Comparison of ENCODE assay signal across 10 cellular contexts in the genomic region with DNA sequence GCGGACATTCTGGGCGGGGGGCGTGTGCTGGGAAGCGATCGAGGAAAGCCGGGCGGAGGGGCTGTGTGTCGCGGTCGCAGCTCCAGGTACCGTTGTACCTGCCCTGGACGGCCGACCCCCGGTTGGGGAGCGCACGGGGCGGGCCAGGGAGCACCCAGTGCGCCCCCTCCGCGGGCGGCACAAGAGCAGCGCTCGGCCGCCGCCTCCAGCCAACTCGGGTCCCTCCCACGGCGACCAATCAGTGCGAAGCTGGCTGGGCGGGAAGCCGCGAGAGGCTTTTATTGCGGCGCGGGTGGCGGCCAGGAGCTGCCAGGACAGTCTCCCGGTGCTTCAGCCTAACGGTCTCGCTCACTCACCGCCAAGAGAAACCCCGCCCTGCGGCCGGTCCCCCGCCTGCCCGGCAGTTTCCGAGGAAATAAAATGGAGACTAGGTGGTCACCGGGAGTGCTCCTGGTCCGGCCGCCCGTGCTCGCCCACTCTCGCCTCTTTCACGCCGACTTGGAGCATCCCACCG. TPM values are rescaled to one million over a fixed set of nuclear protein-coding genes. Genes with fewer than 3 reads are reported as not detected.
A peak's percentile ranks its signal among the peaks of the same experiment; 100 is the strongest.
DNase-seq lines count a peak whose midpoint lies in the region; ATAC-seq and TF ChIP-seq lines count a peak whose summit lies in the region.
"Had no signal": no experiment of that assay in that cellular context is flagged by ENCODE, and none has a peak within 500 bp of the region (broad histone marks: within the 10 kb centered on the region; RNA-seq: fewer than 3 reads in every experiment).

No MANE protein-coding gene starts in this region.

- H3K9me3 ChIP-seq in colonic mucosa (no peaks in the 10 kb centered on the region), stomach (no peaks in the 10 kb centered on the region)

- peak overlapping the region in 1 of 2 donors; percentile 45 for H3K9ac ChIP-seq in colonic mucosa (ENCODE audit: low read depth in 2 of 2, low read length in 2 of 2)

- DNase-seq in activated CD4-positive, alpha-beta memory T cell treated with anti-CD3 and anti-CD28 coated beads for 36 hours: peak; percentile 9
- DNase-seq in activated CD4-positive, alpha-beta memory T cell treated with anti-CD3 and anti-CD28 coated beads, Interleukin-2, amount 10 ng/mL, durations not matched to agents 7 days and 5 days: no peak
- DNase-seq in NCI-H510A (lab: John Stamatoyannopoulos, UW) (peak; percentile 64), colonic mucosa (peak; percentile 42), left colon (peak; percentile 41 to 49), stomach (peak; percentile 72)
- DNase-seq in stimulated activated CD4-positive, alpha-beta T cell treated with anti-CD3 and anti-CD28 coated beads, Interleukin-4, amount 100 ng/mL, for 24 hours: no peak
- DNase-seq: DND-41 had no signal

- H3K27me3 Mint-ChIP-seq in activated CD4-positive, alpha-beta memory T cell treated with anti-CD3 and anti-CD28 coated beads for 36 hours: peaks cover 54% of the 10 kb centered on the region
- peaks cover 69% of the 10 kb centered on the region for H3K27me3 Mint-ChIP-seq in activated CD4-positive, alpha-beta memory T cell treated with anti-CD3 and anti-CD28 coated beads, Interleukin-2, amount 10 ng/mL, durations not matched to agents 7 days and 5 days

- no peaks in the 10 kb centered on the region for H3K36me3 Mint-ChIP-seq in activated CD4-positive, alpha-beta memory T cell treated with anti-CD3 and anti-CD28 coated beads for 36 hours
- peaks cover 6% of the 10 kb centered on the region for H3K36me3 Mint-ChIP-seq in activated CD4-positive, alpha-beta memory T cell treated with anti-CD3 and anti-CD28 coated beads, Interleukin-2, amount 10 ng/mL, durations not matched to agents 7 days and 5 days (ENCODE audit: low read depth)

- CTCF ChIA-PET in activated CD4-positive, alpha-beta memory T cell treated with anti-CD3 and anti-CD28 coated beads for 36 hours (lab: Charles Lee): no interaction called here
- CTCF ChIA-PET in activated CD4-positive, alpha-beta memory T cell treated with anti-CD3 and anti-CD28 coated beads, Interleukin-2, amount 10 ng/mL, durations not matched to agents 7 days and 5 days (lab: Charles Lee): no interaction called here

- POLR2A ChIA-PET in activated CD4-positive, alpha-beta memory T cell treated with anti-CD3 and anti-CD28 coated beads for 36 hours (lab: Charles Lee): no interaction called here
- POLR2A ChIA-PET in activated CD4-positive, alpha-beta memory T cell treated with anti-CD3 and anti-CD28 coated beads, Interleukin-2, amount 10 ng/mL, durations not matched to agents 7 days and 5 days (lab: Charles Lee): no interaction called here

- H3K9me3 Mint-ChIP-seq in activated CD4-positive, alpha-beta memory T cell treated with anti-CD3 and anti-CD28 coated beads for 36 hours: no peaks in the 10 kb centered on the region
- no peaks in the 10 kb centered on the region for H3K9me3 Mint-ChIP-seq in activated CD4-positive, alpha-beta memory T cell treated with anti-CD3 and anti-CD28 coated beads, Interleukin-2, amount 10 ng/mL, durations not matched to agents 7 days and 5 days

- H3K36me3 ChIP-seq in colonic mucosa (no peaks in the 10 kb centered on the region), stomach (no peaks in the 10 kb centered on the region)

- peaks cover 35% of the 10 kb centered on the region for H3K27me3 ChIP-seq in colonic mucosa
- peaks cover 0 to 55% (median 29%) of the 10 kb centered on the region in 3 donors for H3K27me3 ChIP-seq in stomach

- 0 to 2% (median 1%) methylated on average over 9 to 55 of the region's 55 CpGs for WGBS in stomach, 5 donors

- TF ChIP-seq POLR2A in stomach (IDR thresholded peaks at IDR 0.05): no peak

- H3K4me3 Mint-ChIP-seq in activated CD4-positive, alpha-beta memory T cell treated with anti-CD3 and anti-CD28 coated beads for 36 hours: peak overlapping the region; percentile 40
- H3K4me3 Mint-ChIP-seq in activated CD4-positive, alpha-beta memory T cell treated with anti-CD3 and anti-CD28 coated beads, Interleukin-2, amount 10 ng/mL, durations not matched to agents 7 days and 5 days: no peak overlapping the region

- peaks cover 13% of the 10 kb centered on the region for H3K4me1 Mint-ChIP-seq in activated CD4-positive, alpha-beta memory T cell treated with anti-CD3 and anti-CD28 coated beads for 36 hours (ENCODE audit: low read depth)
- peaks cover 13% of the 10 kb centered on the region for H3K4me1 Mint-ChIP-seq in activated CD4-positive, alpha-beta memory T cell treated with anti-CD3 and anti-CD28 coated beads, Interleukin-2, amount 10 ng/mL, durations not matched to agents 7 days and 5 days

- intact Hi-C loops in activated CD4-positive, alpha-beta memory T cell treated with anti-CD3 and anti-CD28 coated beads for 36 hours (cut with micrococcal nuclease): no loop called here
- intact Hi-C loops in colonic mucosa (cut with DNase I) (no loop called here), left colon (cut with DNase I, micrococcal nuclease) (no loop called here), stomach (cut with DNase I; ENCODE audit: low total_unique reads) (no loop called here)

- H3K4me3 ChIP-seq in colonic mucosa: peak overlapping the region; percentile 40
- H3K4me3 ChIP-seq in stomach: peak overlapping the region; percentile 67 to 82 (median 76)

- H3K27ac ChIP-seq in colonic mucosa (no peak overlapping the region), stomach (peak overlapping the region; percentile 14 to 79 (median 67))
- H3K27ac ChIP-seq: VCaP had no signal

- peak; percentile 47 for ATAC-seq in left colon
- ATAC-seq in HG03095 (IDR thresholded peaks at IDR 0.05; ENCODE audit: unreplicated experiment): no peak

- H3K27ac Mint-ChIP-seq in activated CD4-positive, alpha-beta memory T cell treated with anti-CD3 and anti-CD28 coated beads for 36 hours: no peak overlapping the region
- H3K27ac Mint-ChIP-seq in activated CD4-positive, alpha-beta memory T cell treated with anti-CD3 and anti-CD28 coated beads, Interleukin-2, amount 10 ng/mL, durations not matched to agents 7 days and 5 days: no peak overlapping the region

- no peak for TF ChIP-seq CTCF in colonic mucosa (IDR thresholded peaks at IDR 0.05)
- TF ChIP-seq CTCF in stomach (IDR thresholded peaks at IDR 0.05): no peak

- no peak for TF ChIP-seq EP300 in stomach (IDR thresholded peaks at IDR 0.05)

- H3K4me1 ChIP-seq in colonic mucosa (no peaks in the 10 kb centered on the region), stomach (peaks cover 30 to 58% (median 46%) of the 10 kb centered on the region in 4 donors)

RNA-seq across cellular contexts. Expression of gene NCAM1, which starts 1.7 kb away (rescaled TPM):
- not detected for total RNA-seq in activated CD4-positive, alpha-beta memory T cell treated with anti-CD3 and anti-CD28 coated beads for 36 hours
- under 1 TPM; 0.48 to 0.78 TPM for total RNA-seq in activated CD4-positive, alpha-beta memory T cell treated with anti-CD3 and anti-CD28 coated beads, Interleukin-2, amount 10 ng/mL, durations not matched to agents 7 days and 5 days
- total RNA-seq in colonic mucosa (10 to 100 TPM in 1 of 2 donors, 1 to 10 TPM in 1; 2.3 to 10.7 TPM), left colon (10 to 100 TPM in 1 of 2 donors, 1 to 10 TPM in 1; 3.1 to 12.1 TPM), stomach (10 to 100 TPM; 25.9 to 84.8 (median 41.3) TPM)
- 1 to 10 TPM; 5.7 to 7.9 (median 6.4) TPM for polyA plus RNA-seq in stomach

Comparison
In these comparisons a context has a peak if more than half of its experiments do, and no peak if none do; other contexts are left out.
1. DNase-seq: peak in activated CD4-positive, alpha-beta memory T cell treated with anti-CD3 and anti-CD28 coated beads for 36 hours (single experiment), NCI-H510A (single experiment), colonic mucosa (single experiment), left colon (2 of 2) and stomach (single experiment); none in activated CD4-positive, alpha-beta memory T cell treated with anti-CD3 and anti-CD28 coated beads, Interleukin-2, amount 10 ng/mL, durations not matched to agents 7 days and 5 days (single experiment) and stimulated activated CD4-positive, alpha-beta T cell treated with anti-CD3 and anti-CD28 coated beads, Interleukin-4, amount 100 ng/mL, for 24 hours (single experiment).